16 cellular contexts compared by ENCODE assay signal in the genomic region with DNA sequence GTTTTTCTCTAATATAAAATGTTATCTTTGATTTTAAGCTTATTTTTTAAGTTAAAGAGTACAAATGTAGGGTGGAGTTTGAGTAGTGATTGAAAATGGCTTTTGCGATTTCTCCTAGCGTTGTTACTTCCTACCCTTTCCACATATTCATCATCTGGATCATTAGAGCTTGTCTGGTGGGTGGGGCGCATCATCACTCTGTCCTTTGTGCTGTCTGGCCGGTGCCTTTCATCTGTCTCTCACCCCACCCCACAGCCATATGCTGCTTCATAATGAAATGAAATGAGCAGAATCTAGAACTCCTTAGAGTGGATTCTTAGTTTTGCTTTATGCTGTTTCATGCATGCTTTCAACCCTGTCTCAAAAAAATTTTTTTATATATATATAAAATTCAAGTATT.
"Had no signal": no experiment of that assay in that cellular context is flagged by ENCODE, and none has a peak within 500 bp of the region (broad histone marks: within the 10 kb centered on the region; RNA-seq: fewer than 3 reads in every experiment).

No MANE protein-coding gene starts in this region.

- H3K9me3 Mint-ChIP-seq: activated T-cell treated with anti-CD3 and anti-CD28 coated beads, Interleukin-2, amount 50 U/mL, for 4 hours; memory B cell; T-cell had no signal

- H3K4me3 ChIP-seq: dorsolateral prefrontal cortex, left ventricle myocardium inferior, sigmoid colon had no signal

- H3K9me3 ChIP-seq: left ventricle myocardium inferior, sigmoid colon had no signal

- H3K4me1 ChIP-seq: left ventricle myocardium inferior, sigmoid colon had no signal

- DNase-seq: activated CD4-positive, alpha-beta T cell treated with anti-CD3 and anti-CD28 coated beads, Interleukin-2, amount 50 U/mL, for 1 hour; activated effector memory CD4-positive, alpha-beta T cell treated with anti-CD3 and anti-CD28 coated beads, Interleukin-2, amount 50 U/mL, for 16 hours; activated T-cell treated with anti-CD3 and anti-CD28 coated beads, Interleukin-2, amount 50 U/mL, for 4 hours; amygdala; cerebellar nuclear complex; dorsolateral prefrontal cortex; islet precursor cell; left ventricle myocardium inferior; sigmoid colon; stimulated activated CD4-positive, alpha-beta T cell treated with anti-CD3 and anti-CD28 coated beads, Interleukin-2, amount 100 ng/mL, for 24 hours; stimulated activated naive CD4-positive, alpha-beta T cell; substantia nigra; T-cell; trophoblast cell had no signal

- ATAC-seq: activated T-cell treated with anti-CD3 and anti-CD28 coated beads, Interleukin-2, amount 50 U/mL, for 4 hours; T-cell had no signal

- H3K4me1 Mint-ChIP-seq: memory B cell, T-cell had no signal

- H3K4me3 Mint-ChIP-seq: activated naive CD8-positive, alpha-beta T cell; activated T-cell treated with anti-CD3 and anti-CD28 coated beads, Interleukin-2, amount 50 U/mL, for 4 hours; memory B cell; T-cell had no signal

- H3K27me3 Mint-ChIP-seq: activated naive CD8-positive, alpha-beta T cell; memory B cell; T-cell had no signal

- H3K27ac Mint-ChIP-seq: activated naive CD8-positive, alpha-beta T cell; memory B cell; T-cell had no signal

- H3K27me3 ChIP-seq: dorsolateral prefrontal cortex, sigmoid colon had no signal
